In genomic region chr5:176530983-176531901, GRCh38 we compare ENCODE assay signal across 8 cellular contexts. TPM values are rescaled to one million over a fixed set of nuclear protein-coding genes. Genes with fewer than 3 reads are reported as not detected.
A peak's percentile ranks its signal among the peaks of the same experiment; 100 is the strongest.
DNase-seq lines count a peak whose midpoint lies in the region; ATAC-seq and TF ChIP-seq lines count a peak whose summit lies in the region.

No MANE protein-coding gene starts in this region.

- H3K4me3 Mint-ChIP-seq in activated naive CD4-positive, alpha-beta T cell treated with anti-CD3 and anti-CD28 coated beads for 36 hours = peak overlapping the region; percentile 62
- H3K4me3 Mint-ChIP-seq in activated CD8-positive, alpha-beta T cell treated with anti-CD3 and anti-CD28 coated beads for 36 hours = peak overlapping the region; percentile 70

- H3K4me1 ChIP-seq in testis = peaks cover 56% of the 10 kb centered on the region

- CTCF ChIA-PET in activated naive CD4-positive, alpha-beta T cell treated with anti-CD3 and anti-CD28 coated beads for 36 hours (lab: Charles Lee) = interaction anchor here (0.6 to 1.5 kb wide), 5 partner anchors 15 to 129 kb away, joined by 3 to 10 read pairs (median 3); partner anchors contain the start of gene FAF2
- CTCF ChIA-PET in activated CD8-positive, alpha-beta T cell treated with anti-CD3 and anti-CD28 coated beads for 36 hours (lab: Charles Lee) = interaction anchor here (1.3 to 3.8 kb wide), 5 partner anchors 8 to 115 kb away, joined by 3 to 26 read pairs (median 7); partner anchors contain the start of genes CLTB and FAF2

- intact Hi-C loops in activated naive CD4-positive, alpha-beta T cell treated with anti-CD3 and anti-CD28 coated beads for 36 hours (cut with micrococcal nuclease) = no loop called here
- intact Hi-C loops in activated CD8-positive, alpha-beta T cell treated with anti-CD3 and anti-CD28 coated beads for 36 hours (cut with micrococcal nuclease) = no loop called here
- intact Hi-C loops in testis (cut with DNase I; ENCODE audit: low total_unique reads) = loop anchor here (10.0 kb wide), 1 partner anchor 116 kb away; the partner anchor contains the start of gene CLTB

- no peaks in the 10 kb centered on the region for H3K9me3 Mint-ChIP-seq in activated naive CD4-positive, alpha-beta T cell treated with anti-CD3 and anti-CD28 coated beads for 36 hours
- H3K9me3 Mint-ChIP-seq in activated CD8-positive, alpha-beta T cell treated with anti-CD3 and anti-CD28 coated beads for 36 hours = no peaks in the 10 kb centered on the region

- H3K4me1 Mint-ChIP-seq in activated naive CD4-positive, alpha-beta T cell treated with anti-CD3 and anti-CD28 coated beads for 36 hours (ENCODE audit: low read depth) = peaks cover 57% of the 10 kb centered on the region
- peaks cover 57% of the 10 kb centered on the region for H3K4me1 Mint-ChIP-seq in activated CD8-positive, alpha-beta T cell treated with anti-CD3 and anti-CD28 coated beads for 36 hours (ENCODE audit: low read depth)

- no peak for TF ChIP-seq POLR2A in testis (IDR thresholded peaks at IDR 0.05)

- H3K36me3 Mint-ChIP-seq in activated naive CD4-positive, alpha-beta T cell treated with anti-CD3 and anti-CD28 coated beads for 36 hours (ENCODE audit: low read depth) = peaks cover 25% of the 10 kb centered on the region
- H3K36me3 Mint-ChIP-seq in activated CD8-positive, alpha-beta T cell treated with anti-CD3 and anti-CD28 coated beads for 36 hours (ENCODE audit: low read depth) = peaks cover 50% of the 10 kb centered on the region

- no peaks in the 10 kb centered on the region for H3K27me3 Mint-ChIP-seq in activated naive CD4-positive, alpha-beta T cell treated with anti-CD3 and anti-CD28 coated beads for 36 hours (ENCODE audit: low read depth)
- no peaks in the 10 kb centered on the region for H3K27me3 Mint-ChIP-seq in activated CD8-positive, alpha-beta T cell treated with anti-CD3 and anti-CD28 coated beads for 36 hours

- POLR2A ChIA-PET in activated CD8-positive, alpha-beta T cell treated with anti-CD3 and anti-CD28 coated beads for 36 hours (lab: Charles Lee) = interaction anchor here (1.0 to 6.4 kb wide), 4 partner anchors 10 to 116 kb away, joined by 3 to 51 read pairs (median 4); no protein-coding TSS in a partner anchor

- DNase-seq in activated naive CD4-positive, alpha-beta T cell treated with anti-CD3 and anti-CD28 coated beads for 36 hours = peak; percentile 35
- DNase-seq in activated naive CD4-positive, alpha-beta T cell (lab: John Stamatoyannopoulos, UW) = no peak
- peak; percentile 65 for DNase-seq in activated CD8-positive, alpha-beta T cell treated with anti-CD3 and anti-CD28 coated beads for 36 hours
- DNase-seq in hypothalamus (lab: John Stamatoyannopoulos, UW) (peak in 44 of 51 donors; percentile 23 to 91 (median 75)), testis (peak; percentile 46), DMS153 (lab: John Stamatoyannopoulos, UW) (no peak), GM19238 (ENCODE audit: insufficient read length, low spot score) (no peak), NCI-H2171 (lab: John Stamatoyannopoulos, UW) (no peak)

- ATAC-seq in activated CD8-positive, alpha-beta T cell treated with anti-CD3 and anti-CD28 coated beads for 36 hours = peak; percentile 32

- H3K27me3 ChIP-seq in testis = no peaks in the 10 kb centered on the region

- H3K36me3 ChIP-seq in testis (ENCODE audit: low read depth, missing control alignments) = no peaks in the 10 kb centered on the region

- 34 to 51% methylated on average over 18 to 24 of the region's 24 CpGs for WGBS in testis, 2 donors

- H3K9me3 ChIP-seq in testis = no peaks in the 10 kb centered on the region

- H3K27ac Mint-ChIP-seq in activated naive CD4-positive, alpha-beta T cell treated with anti-CD3 and anti-CD28 coated beads for 36 hours = peak overlapping the region; percentile 79
- H3K27ac Mint-ChIP-seq in activated CD8-positive, alpha-beta T cell treated with anti-CD3 and anti-CD28 coated beads for 36 hours = peak overlapping the region; percentile 85

- no peak overlapping the region for H3K27ac ChIP-seq in testis

- no peak for TF ChIP-seq CTCF in activated CD8-positive, alpha-beta T cell treated with anti-CD3 and anti-CD28 coated beads for 36 hours (IDR thresholded peaks at IDR 0.05)
- no peak for TF ChIP-seq CTCF in testis (IDR thresholded peaks at IDR 0.05)

- H3K4me3 ChIP-seq in testis = no peak overlapping the region

RNA-seq across cellular contexts. Expression of gene RNF44, which starts 6.0 kb away (rescaled TPM):
- total RNA-seq in activated naive CD4-positive, alpha-beta T cell treated with anti-CD3 and anti-CD28 coated beads for 36 hours = 10 to 100 TPM; 83.3 to 88.3 TPM
- 10 to 100 TPM; 55.3 to 62.7 TPM for total RNA-seq in activated CD8-positive, alpha-beta T cell treated with anti-CD3 and anti-CD28 coated beads for 36 hours
- total RNA-seq in testis = 10 to 100 TPM; 57.2 to 64.7 TPM
- 60.1 TPM for polyA plus RNA-seq in testis (ENCODE audit: insufficient read depth, low read depth, low replicate concordance)

RNA-seq across cellular contexts. Expression of gene CDHR2, which starts 17.9 kb away (rescaled TPM):
- total RNA-seq in activated naive CD4-positive, alpha-beta T cell treated with anti-CD3 and anti-CD28 coated beads for 36 hours = under 1 TPM; 0.19 to 0.35 TPM
- under 1 TPM; 0.23 to 0.47 TPM for total RNA-seq in activated CD8-positive, alpha-beta T cell treated with anti-CD3 and anti-CD28 coated beads for 36 hours
- 10 to 100 TPM; 32.0 to 60.5 TPM for total RNA-seq in testis
- 39.8 TPM for polyA plus RNA-seq in testis (ENCODE audit: insufficient read depth, low read depth, low replicate concordance)

Comparison
In these comparisons a context has a peak if more than half of its experiments do, and no peak if none do; other contexts are left out.
1. DNase-seq: peak in activated naive CD4-positive, alpha-beta T cell treated with anti-CD3 and anti-CD28 coated beads for 36 hours (single experiment), activated CD8-positive, alpha-beta T cell treated with anti-CD3 and anti-CD28 coated beads for 36 hours (single experiment), hypothalamus (44 of 51) and testis (single experiment); none in activated naive CD4-positive, alpha-beta T cell (0 of 4), DMS153 (single experiment), GM19238 (single experiment) and NCI-H2171 (single experiment).
2. RNA of gene CDHR2, which starts 17.9 kb away (total RNA-seq): 32.0 to 60.5 TPM in testis; 0.23 to 0.47 TPM in activated CD8-positive, alpha-beta T cell treated with anti-CD3 and anti-CD28 coated beads for 36 hours and 0.19 to 0.35 TPM in activated naive CD4-positive, alpha-beta T cell treated with anti-CD3 and anti-CD28 coated beads for 36 hours; every median in the first group is over 10 times any median in the second.